Comparison of ENCODE assay signal across 8 cellular contexts in genomic region chr2:196849895-196850294, GRCh38. TPM values are rescaled to one million over a fixed set of nuclear protein-coding genes. Genes with fewer than 3 reads are reported as not detected.
DNase-seq lines count a peak whose midpoint lies in the region; ATAC-seq, FAIRE-seq and TF ChIP-seq lines count a peak whose summit lies in the region.

No MANE protein-coding gene starts in this region.

- no peak overlapping the region for H3K4me2 ChIP-seq in keratinocyte (ENCODE audit: control insufficient read depth, extremely low read depth, insufficient read depth, low read depth, low read length)

- peaks cover 81% of the 10 kb centered on the region for H3K36me3 Mint-ChIP-seq in activated T-helper 17 cell treated with anti-CD3 and anti-CD28 coated beads, Interleukin-2, amount 50 U/mL, for 72 hours (ENCODE audit: low read depth)

- TF ChIP-seq CTCF in HFF-Myc (IDR thresholded peaks at IDR 0.05; ENCODE audit: low read depth, low read length, missing control alignments) (peak; percentile 24), keratinocyte (optimal IDR thresholded peaks at IDR 0.05 in 1 of 3, IDR thresholded peaks at IDR 0.05 in 1 of 3, conservative IDR thresholded peaks at IDR 0.05 in 1 of 3; ENCODE audit: extremely low read depth in 1 of 3, insufficient read depth in 2 of 3, low read length in 3 of 3) (peak; percentile 15 to 46 (median 16))

- H3K9me3 ChIP-seq in keratinocyte (ENCODE audit: control insufficient read depth, low read depth, low read length), result no peaks in the 10 kb centered on the region

- no peak overlapping the region for H2AFZ ChIP-seq in keratinocyte (ENCODE audit: control insufficient read depth, low read length)

- no peaks in the 10 kb centered on the region for H4K20me1 ChIP-seq in keratinocyte (ENCODE audit: control insufficient read depth, extremely low read depth, insufficient read depth, low read length)

- H3K4me3 ChIP-seq in HFF-Myc (replicated peaks; ENCODE audit: low read depth, low read length), result no peak overlapping the region
- H3K4me3 ChIP-seq in keratinocyte (ENCODE audit: control insufficient read depth in 2 of 3, extremely low read depth in 1 of 3, insufficient read depth in 2 of 3, low read depth in 1 of 3, low read length in 3 of 3), result no peak overlapping the region

- peak overlapping the region; percentile 15 for H3K27ac Mint-ChIP-seq in activated T-helper 17 cell treated with anti-CD3 and anti-CD28 coated beads, Interleukin-2, amount 50 U/mL, for 72 hours

- no peaks in the 10 kb centered on the region for H3K4me1 ChIP-seq in keratinocyte (ENCODE audit: control insufficient read depth, extremely low read depth, insufficient read depth, low read length)

- no peak overlapping the region for H3K4me3 Mint-ChIP-seq in activated T-helper 17 cell treated with anti-CD3 and anti-CD28 coated beads, Interleukin-2, amount 50 U/mL, for 72 hours

- H3K27me3 Mint-ChIP-seq in activated T-helper 17 cell treated with anti-CD3 and anti-CD28 coated beads, Interleukin-2, amount 50 U/mL, for 72 hours, result no peaks in the 10 kb centered on the region

- no peak overlapping the region for H3K27ac ChIP-seq in keratinocyte (ENCODE audit: control insufficient read depth, insufficient read depth, low read length)

- ATAC-seq in activated T-helper 17 cell treated with anti-CD3 and anti-CD28 coated beads, Interleukin-2, amount 50 U/mL, for 72 hours (replicated peaks), result no peak
- no peak for ATAC-seq in HG02884 (IDR thresholded peaks at IDR 0.05; ENCODE audit: unreplicated experiment)
- no peak for ATAC-seq in GM21825 (IDR thresholded peaks at IDR 0.05; ENCODE audit: unreplicated experiment)

- no peaks in the 10 kb centered on the region for H3K27me3 ChIP-seq in keratinocyte (ENCODE audit: control insufficient read depth, extremely low read depth, insufficient read depth, low read length)

- H3K9me1 ChIP-seq in keratinocyte (ENCODE audit: control insufficient read depth, extremely low read depth, insufficient read depth, low read length), result no peaks in the 10 kb centered on the region

- no peak overlapping the region for H3K9ac ChIP-seq in keratinocyte (ENCODE audit: control insufficient read depth, extremely low read depth, insufficient read depth, low read length)

- peak; percentile 53 for DNase-seq in Ammon's horn (ENCODE audit: low spot score)
- DNase-seq in HFF-Myc (ENCODE audit: extremely low read depth, low read depth), result no peak
- DNase-seq in keratinocyte (ENCODE audit: low read depth, low spot score), result no peak
- DNase-seq in NCI-H1436 (lab: John Stamatoyannopoulos, UW), result no peak
- DNase-seq in stimulated activated naive CD4-positive, alpha-beta T cell (lab: John Stamatoyannopoulos, UW), result no peak

- dilution Hi-C loops in keratinocyte (cut with MboI; ENCODE audit: extremely low pct_ligation_motif_present, low sequenced_read_pairs), result no loop called here

- FAIRE-seq in keratinocyte (lab: Jason Lieb, UNC), result no peak

- peaks cover 0 to 4% of the 10 kb centered on the region in 2 experiments for H3K36me3 ChIP-seq in keratinocyte (ENCODE audit: control insufficient read depth in 2 of 2, extremely low read depth in 1 of 2, insufficient read depth in 2 of 2, low read length in 2 of 2)

- no peaks in the 10 kb centered on the region for H3K4me1 Mint-ChIP-seq in activated T-helper 17 cell treated with anti-CD3 and anti-CD28 coated beads, Interleukin-2, amount 50 U/mL, for 72 hours

- H3K79me2 ChIP-seq in keratinocyte (ENCODE audit: control insufficient read depth, insufficient read depth, low read length), result no peaks in the 10 kb centered on the region

- no peaks in the 10 kb centered on the region for H3K9me3 Mint-ChIP-seq in activated T-helper 17 cell treated with anti-CD3 and anti-CD28 coated beads, Interleukin-2, amount 50 U/mL, for 72 hours

RNA-seq across cellular contexts. Expression of gene C2orf66, which starts 40.7 kb away (rescaled TPM):
- total RNA-seq in activated T-helper 17 cell treated with anti-CD3 and anti-CD28 coated beads, Interleukin-2, amount 50 U/mL, for 72 hours, result 1 to 10 TPM in 1 of 2 donors, under 1 TPM in 1; 0.43 to 1.0 TPM
- polyA plus RNA-seq in keratinocyte, result 0.32 to 2.9 TPM (median 2.2 TPM) in 3 replicates
- not detected for polyA plus RNA-seq in keratinocyte (2011; ENCODE audit: low read depth)
- polyA plus RNA-seq in keratinocyte (2011; cell fraction: cytosol; rRNA removed), result 0.05 and 0.41 TPM in 2 replicates
- 15.1 and 16.4 TPM in 2 replicates for polyA plus RNA-seq in keratinocyte (2011; cell fraction: nucleus; rRNA removed)
- polyA plus RNA-seq in keratinocyte (2012; ENCODE audit: low replicate concordance), result 0.15 and 1.1 TPM in 2 replicates
- polyA minus RNA-seq in keratinocyte, result 1.7 to 3.1 TPM in 2 of 3 replicates, not detected in the other
- not detected for polyA minus RNA-seq in keratinocyte (2011; cell fraction: cytosol; rRNA and poly(A)+ RNA removed)
- 2.6 and 10.5 TPM in 2 replicates for polyA minus RNA-seq in keratinocyte (2011; cell fraction: nucleus; rRNA and poly(A)+ RNA removed)

RNA-seq across cellular contexts. Expression of gene GTF3C3, which starts 50.4 kb away (rescaled TPM):
- total RNA-seq in activated T-helper 17 cell treated with anti-CD3 and anti-CD28 coated beads, Interleukin-2, amount 50 U/mL, for 72 hours, result 10 to 100 TPM; 39.0 to 50.8 TPM
- polyA plus RNA-seq in keratinocyte, result 16.9 to 38.8 TPM (median 29.9 TPM) in 3 replicates
- 35.5 TPM for polyA plus RNA-seq in keratinocyte (2011; ENCODE audit: low read depth)
- polyA plus RNA-seq in keratinocyte (2011; cell fraction: cytosol; rRNA removed), result 11.4 and 25.6 TPM in 2 replicates
- polyA plus RNA-seq in keratinocyte (2011; cell fraction: nucleus; rRNA removed), result 37.9 and 50.2 TPM in 2 replicates
- polyA plus RNA-seq in keratinocyte (2012; ENCODE audit: low replicate concordance), result 20.6 and 22.5 TPM in 2 replicates
- 7.2 to 69.6 TPM (median 32.7 TPM) in 3 replicates for polyA minus RNA-seq in keratinocyte
- polyA minus RNA-seq in keratinocyte (2011; cell fraction: cytosol; rRNA and poly(A)+ RNA removed), result 10.6 TPM
- polyA minus RNA-seq in keratinocyte (2011; cell fraction: nucleus; rRNA and poly(A)+ RNA removed), result 34.9 and 68.3 TPM in 2 replicates
